In genomic region chr7:100069991-100070390, GRCh38 we compare ENCODE assay signal across 19 cellular contexts. TPM values are rescaled to one million over a fixed set of nuclear protein-coding genes. Genes with fewer than 3 reads are reported as not detected.
A peak's percentile ranks its signal among the peaks of the same experiment; 100 is the strongest.
DNase-seq lines count a peak whose midpoint lies in the region; ATAC-seq and TF ChIP-seq lines count a peak whose summit lies in the region.
"Had no signal": no experiment of that assay in that cellular context is flagged by ENCODE, and none has a peak within 500 bp of the region (broad histone marks: within the 10 kb centered on the region; RNA-seq: fewer than 3 reads in every experiment).

No MANE protein-coding gene starts in this region.

- H3K36me3 ChIP-seq in GM23338 (ENCODE audit: insufficient read depth) (peaks cover 66% of the 10 kb centered on the region), sigmoid colon (peaks cover 44 to 64% (median 51%) of the 10 kb centered on the region in 4 donors)

- intact Hi-C loops in sigmoid colon (cut with DNase I), result no loop called here

- H4K20me1 ChIP-seq in GM23338 (replicated peaks; ENCODE audit: insufficient read depth), result peaks cover 6% of the 10 kb centered on the region

- DNase-seq in GM23338 (ENCODE audit: low spot score), result no peak
- no peak for DNase-seq in chondrocyte (ENCODE audit: low spot score)
- peak; percentile 27 for DNase-seq in sigmoid colon
- DNase-seq in NAMALWA (ENCODE audit: low spot score), result no peak
- no peak for DNase-seq in NCI-H2171 (lab: John Stamatoyannopoulos, UW)
- DNase-seq: BE2C; CD4-positive, alpha-beta T cell; COR-L47; DMS 273 treated with DMSO at 0.1 percent for 48 hours; DMS79 treated with DMSO at 0.1 percent for 48 hours; H7; IMR-90; NCI-H1105 treated with DMSO at 0.1 percent for 48 hours; NCI-H2029 treated with DMSO at 0.1 percent for 48 hours; NCI-H345; NCI-H524; NCI-H774; SIG-M5 had no signal

- 98% methylated on average over 5 of the region's 5 CpGs for WGBS in sigmoid colon, 2 donors

- peaks cover 68% of the 10 kb centered on the region for H3K9me3 Mint-ChIP-seq in GM23338
- H3K9me3 Mint-ChIP-seq in chondrocyte (ENCODE audit: low read depth), result peaks cover 28% of the 10 kb centered on the region

- H3K9me2 ChIP-seq in GM23338 (ENCODE audit: insufficient read depth), result no peaks in the 10 kb centered on the region

- TF ChIP-seq EP300 in sigmoid colon (IDR thresholded peaks at IDR 0.05), result no peak

- H3K27me3 ChIP-seq in GM23338 (ENCODE audit: insufficient read depth) (0 out of 2 replicates have a peak, but pooled peaks cover 5% of the 10 kb centered on the region), sigmoid colon (no peaks in the 10 kb centered on the region)
- H3K27me3 ChIP-seq: BE2C had no signal

- H3K4me3 ChIP-seq in GM23338 (no peak overlapping the region), sigmoid colon (no peak overlapping the region)

- no peak for ATAC-seq in GM23338
- ATAC-seq: Panc1 had no signal

- peaks cover 4 to 22% (median 12%) of the 10 kb centered on the region in 4 donors for H3K9me3 ChIP-seq in sigmoid colon

- no peak for TF ChIP-seq CTCF in GM23338 (conservative IDR thresholded peaks at IDR 0.05; ENCODE audit: low read depth in 2 of 2)
- no peak for TF ChIP-seq CTCF in chondrocyte (IDR thresholded peaks at IDR 0.05)
- TF ChIP-seq CTCF in sigmoid colon (IDR thresholded peaks at IDR 0.05), result no peak

- H3K27ac ChIP-seq in GM23338 (ENCODE audit: low read depth), result no peak overlapping the region
- no peak overlapping the region for H3K27ac ChIP-seq in sigmoid colon

- H3K27ac Mint-ChIP-seq in GM23338 (no peak overlapping the region), chondrocyte (ENCODE audit: unreplicated experiment) (peak overlapping the region; percentile 41)
- H3K27ac Mint-ChIP-seq: CD4-positive, alpha-beta T cell had no signal

- H3K27me3 Mint-ChIP-seq in GM23338 (ENCODE audit: insufficient read depth, low read depth, poor library complexity), result peaks cover 26% of the 10 kb centered on the region
- H3K27me3 Mint-ChIP-seq in chondrocyte (ENCODE audit: low read depth), result no peaks in the 10 kb centered on the region
- H3K27me3 Mint-ChIP-seq: CD4-positive, alpha-beta T cell had no signal

- H3K4me3 Mint-ChIP-seq in GM23338, result no peak overlapping the region
- H3K4me3 Mint-ChIP-seq in chondrocyte (ENCODE audit: unreplicated experiment), result no peak overlapping the region
- H3K4me3 Mint-ChIP-seq: CD4-positive, alpha-beta T cell had no signal

- H3K79me2 ChIP-seq in GM23338 (replicated peaks; ENCODE audit: insufficient read depth), result peaks cover 9% of the 10 kb centered on the region

- H2AFZ ChIP-seq in GM23338, result no peak overlapping the region

- TF ChIP-seq POLR2A in sigmoid colon (IDR thresholded peaks at IDR 0.05), result no peak

- H3K4me1 Mint-ChIP-seq in GM23338 (no peaks in the 10 kb centered on the region), chondrocyte (ENCODE audit: low read depth) (no peaks in the 10 kb centered on the region)

- H3K4me1 ChIP-seq in GM23338 (ENCODE audit: insufficient read depth) (no peaks in the 10 kb centered on the region), sigmoid colon (peaks cover 0 to 20% (median 16%) of the 10 kb centered on the region in 4 donors)

- H3K4me2 ChIP-seq in GM23338, result no peak overlapping the region

- peaks cover 57% of the 10 kb centered on the region for H3F3A ChIP-seq in GM23338 (replicated peaks; ENCODE audit: low read depth)

- H3K36me3 Mint-ChIP-seq in GM23338 (ENCODE audit: low read depth) (peaks cover 96% of the 10 kb centered on the region), chondrocyte (ENCODE audit: low read depth) (peaks cover 53% of the 10 kb centered on the region)

TF ChIP-seq in GM23338, 12 proteins besides CTCF, POLR2A, EP300 and RAD21:
- TF ChIP-seq CREB1 (CRISPR knock-in tag; IDR thresholded peaks at IDR 0.05; ENCODE audit: low read depth) (no peak), POLR2AphosphoS5 (IDR thresholded peaks at IDR 0.05; ENCODE audit: low read depth) (peak; percentile 24; the same call in 1 of the 2 replicates)

RNA-seq across cellular contexts. Expression of gene ZNF3, which starts 11.5 kb away (rescaled TPM):
- 40.8 and 48.9 TPM in 2 replicates for total RNA-seq in GM23338 (2014; rRNA removed; shearing (Covaris generic))
- polyA plus RNA-seq in GM23338 (2016; fragmentation: Nextera tagmentation; extraction: Ambion mirVana) (22.6 and 23.4 TPM in 2 replicates), sigmoid colon (10 to 100 TPM; 17.1 to 19.2 (median 18.8) TPM)
- total RNA-seq in chondrocyte (21.9 to 28.4 TPM (median 22.1 TPM) in 3 replicates), sigmoid colon (10 to 100 TPM; 17.9 to 28.0 (median 22.6) TPM)

RNA-seq across cellular contexts. Expression of gene COPS6, which starts 18.8 kb away (rescaled TPM):
- total RNA-seq in GM23338 (2014; rRNA removed; shearing (Covaris generic)), result 89.8 and 104 TPM in 2 replicates
- polyA plus RNA-seq in GM23338 (2016; fragmentation: Nextera tagmentation; extraction: Ambion mirVana) (191 and 198 TPM in 2 replicates), sigmoid colon (10 to 100 TPM; 80.2 to 91.3 (median 87.1) TPM)
- total RNA-seq in chondrocyte (80.1 to 111 TPM (median 83.1 TPM) in 3 replicates), sigmoid colon (10 to 100 TPM; 58.4 to 87.4 (median 68.4) TPM)

RNA-seq across cellular contexts. Expression of gene ZSCAN21, which starts 20.4 kb away (rescaled TPM):
- 21.8 and 24.8 TPM in 2 replicates for total RNA-seq in GM23338 (2014; rRNA removed; shearing (Covaris generic))
- 15.4 and 15.7 TPM in 2 replicates for polyA plus RNA-seq in GM23338 (2016; fragmentation: Nextera tagmentation; extraction: Ambion mirVana)
- total RNA-seq in chondrocyte, result 9.6 to 13.1 TPM (median 11.8 TPM) in 3 replicates
- total RNA-seq in sigmoid colon, result 10 to 100 TPM; 14.7 to 21.8 (median 17.4) TPM
- polyA plus RNA-seq in sigmoid colon, result 1 to 10 TPM; 4.2 to 4.3 (median 4.2) TPM

RNA-seq across cellular contexts. Expression of gene MCM7, which starts 31.2 kb away (rescaled TPM):
- 285 TPM in 2 replicates for total RNA-seq in GM23338 (2014; rRNA removed; shearing (Covaris generic))
- 140 and 144 TPM in 2 replicates for polyA plus RNA-seq in GM23338 (2016; fragmentation: Nextera tagmentation; extraction: Ambion mirVana)
- 34.0 to 63.8 TPM (median 34.1 TPM) in 3 replicates for total RNA-seq in chondrocyte
- total RNA-seq in sigmoid colon, result 10 to 100 TPM; 30.7 to 43.6 (median 37.4) TPM
- polyA plus RNA-seq in sigmoid colon, result 10 to 100 TPM; 29.6 to 99.3 (median 32.4) TPM

RNA-seq across cellular contexts. Expression of gene AP4M1, which starts 31.5 kb away (rescaled TPM):
- total RNA-seq in GM23338 (2014; rRNA removed; shearing (Covaris generic)), result 12.2 and 13.3 TPM in 2 replicates
- polyA plus RNA-seq in GM23338 (2016; fragmentation: Nextera tagmentation; extraction: Ambion mirVana) (9.5 and 14.4 TPM in 2 replicates), sigmoid colon (10 to 100 TPM; 14.6 to 17.3 (median 16.2) TPM)
- total RNA-seq in chondrocyte (16.9 to 24.8 TPM (median 19.6 TPM) in 3 replicates), sigmoid colon (10 to 100 TPM; 18.1 to 26.6 (median 20.8) TPM)
